9 cellular contexts compared by ENCODE assay signal in the genomic region with DNA sequence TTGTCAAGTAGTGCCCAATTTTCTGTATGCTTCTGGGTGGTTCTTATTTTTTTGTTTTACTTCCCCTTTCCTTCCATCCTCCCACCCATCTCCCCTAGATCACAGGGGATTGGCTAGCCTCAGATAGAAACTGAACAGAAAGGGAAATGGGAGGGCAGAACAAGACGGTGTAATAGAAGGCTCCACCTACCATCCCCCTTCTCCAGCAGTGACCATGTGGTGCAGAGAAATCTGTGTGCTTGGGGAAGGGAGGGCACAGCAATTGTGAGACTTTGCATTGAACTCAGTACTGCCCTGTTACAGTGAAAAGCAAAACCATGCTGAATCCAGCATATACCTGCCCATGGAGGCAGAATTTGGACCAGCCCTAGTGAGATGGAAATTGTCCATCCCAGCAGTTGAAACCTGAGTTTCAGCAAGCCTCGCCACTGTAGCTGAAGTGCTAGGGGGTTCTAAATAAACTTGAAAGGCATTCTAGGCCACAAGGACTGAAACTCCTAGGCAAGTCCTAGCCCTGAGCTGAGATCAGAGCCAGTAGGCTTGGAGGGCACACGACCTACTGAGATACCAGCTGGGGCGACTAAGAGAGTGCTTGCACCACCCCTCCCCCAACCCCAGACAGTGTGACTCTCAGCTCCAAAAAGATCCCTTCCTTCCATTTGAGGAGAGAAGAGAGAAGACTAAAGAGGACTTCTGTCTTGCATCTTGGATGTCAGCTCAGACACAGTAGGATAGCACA. TPM values are rescaled to one million over a fixed set of nuclear protein-coding genes. Genes with fewer than 3 reads are reported as not detected.
DNase-seq lines count a peak whose midpoint lies in the region; ATAC-seq and TF ChIP-seq lines count a peak whose summit lies in the region.
"Had no signal": no experiment of that assay in that cellular context is flagged by ENCODE, and none has a peak within 500 bp of the region (broad histone marks: within the 10 kb centered on the region; RNA-seq: fewer than 3 reads in every experiment).

No MANE protein-coding gene starts in this region.

- TF ChIP-seq CTCF in fibroblast of the aortic adventitia (IDR thresholded peaks at IDR 0.05; ENCODE audit: insufficient read depth, low read length), result no peak

- DNase-seq in activated CD4-positive, alpha-beta T cell treated with anti-CD3 and anti-CD28 coated beads for 48 hours, result peak; percentile 14
- DNase-seq in activated CD4-positive, alpha-beta T cell treated with anti-CD3 and anti-CD28 coated beads, Interleukin-2, amount 50 U/mL, for 4 hours, result no peak
- peak; percentile 95 for DNase-seq in NAMALWA (ENCODE audit: low spot score)
- peak; percentile 20 for DNase-seq in fibroblast of the aortic adventitia (ENCODE audit: low read depth)
- no peak for DNase-seq in cortex of kidney (lab: John Stamatoyannopoulos, UW)
- DNase-seq in NCI-H524 treated with DMSO at 0.1 percent for 48 hours (lab: John Stamatoyannopoulos, UW), result no peak
- DNase-seq in epidermal melanocyte (ENCODE audit: insufficient read length, low spot score), result no peak

- peak; percentile 97 for ATAC-seq in HG02610 (IDR thresholded peaks at IDR 0.05; ENCODE audit: unreplicated experiment)
- ATAC-seq: A549 had no signal

- H3K4me3 ChIP-seq in fibroblast of the aortic adventitia (ENCODE audit: low read depth, low read length), result no peak overlapping the region
- H3K4me3 ChIP-seq: A549 had no signal

RNA-seq across cellular contexts. Expression of a gene that starts 5.2 kb away (rescaled TPM):
- 41.5 and 99.2 TPM in 2 replicates for total RNA-seq in fibroblast of the aortic adventitia (ENCODE audit: low replicate concordance)

Comparison
In these comparisons a context has a peak if more than half of its experiments do, and no peak if none do; other contexts are left out.
1. DNase-seq: peak in activated CD4-positive, alpha-beta T cell treated with anti-CD3 and anti-CD28 coated beads for 48 hours (single experiment), NAMALWA (single experiment) and fibroblast of the aortic adventitia (single experiment); none in activated CD4-positive, alpha-beta T cell treated with anti-CD3 and anti-CD28 coated beads, Interleukin-2, amount 50 U/mL, for 4 hours (0 of 2), cortex of kidney (single experiment), NCI-H524 treated with DMSO at 0.1 percent for 48 hours (single experiment) and epidermal melanocyte (single experiment).